Comparison of ENCODE assay signal across 19 cellular contexts in genomic region chr2:197423307-197423706, GRCh38. TPM values are rescaled to one million over a fixed set of nuclear protein-coding genes. Genes with fewer than 3 reads are reported as not detected.
A peak's percentile ranks its signal among the peaks of the same experiment; 100 is the strongest.
DNase-seq lines count a peak whose midpoint lies in the region; ATAC-seq and TF ChIP-seq lines count a peak whose summit lies in the region.
"Had no signal": no experiment of that assay in that cellular context is flagged by ENCODE, and none has a peak within 500 bp of the region (broad histone marks: within the 10 kb centered on the region; RNA-seq: fewer than 3 reads in every experiment).

No MANE protein-coding gene starts in this region.

- H3K4me1 ChIP-seq in BE2C = no peaks in the 10 kb centered on the region

- TF ChIP-seq CTCF in LNCaP clone FGC (IDR thresholded peaks at IDR 0.05; ENCODE audit: control insufficient read depth, extremely low read depth, insufficient read depth) = no peak
- no peak for TF ChIP-seq CTCF in VCaP (conservative IDR thresholded peaks at IDR 0.05)
- TF ChIP-seq CTCF in BE2C (IDR thresholded peaks at IDR 0.05; ENCODE audit: low read depth, low read length) = no peak

- peak overlapping the region; percentile 48 for H3K27ac ChIP-seq in VCaP
- H3K27ac ChIP-seq: BLaER1, HL-60, Peyer's patch had no signal

- no peaks in the 10 kb centered on the region for H3K27me3 ChIP-seq in BE2C
- H3K27me3 ChIP-seq: BLaER1, Peyer's patch had no signal

- H3K36me3 Mint-ChIP-seq in activated T-cell treated with anti-CD3 and anti-CD28 coated beads, Interleukin-2, amount 50 U/mL, for 24 hours (ENCODE audit: low read depth) = peaks cover 75% of the 10 kb centered on the region
- peaks cover 10% of the 10 kb centered on the region for H3K36me3 Mint-ChIP-seq in memory B cell

- H3K27ac Mint-ChIP-seq in activated T-cell treated with anti-CD3 and anti-CD28 coated beads, Interleukin-2, amount 50 U/mL, for 24 hours = peak overlapping the region; percentile 68
- peak overlapping the region; percentile 26 for H3K27ac Mint-ChIP-seq in memory B cell

- H3K36me3 ChIP-seq in BE2C = peaks cover 49% of the 10 kb centered on the region

- no peak for DNase-seq in activated T-cell treated with anti-CD3 and anti-CD28 coated beads, Interleukin-2, amount 50 U/mL, for 24 hours
- DNase-seq in activated T-cell treated with anti-CD3 and anti-CD28 coated beads for 4 hours (no peak), LNCaP clone FGC (ENCODE audit: low read depth) (peak; percentile 59), memory B cell (ENCODE audit: low spot score in 2 of 2) (no peak), BE2C (no peak), NCI-H2029 treated with DMSO at 0.1 percent for 48 hours (lab: John Stamatoyannopoulos, UW) (no peak)
- DNase-seq: CD8-positive, alpha-beta T cell; GOT3; KG1; MV-4-11; NCI-H1105 treated with DMSO at 0.1 percent for 48 hours; NCI-H2081; NCI-H446 treated with DMSO at 0.1 percent for 48 hours; Peyer's patch had no signal

- no peaks in the 10 kb centered on the region for H3K27me3 Mint-ChIP-seq in activated T-cell treated with anti-CD3 and anti-CD28 coated beads, Interleukin-2, amount 50 U/mL, for 24 hours
- H3K27me3 Mint-ChIP-seq in memory B cell = no peaks in the 10 kb centered on the region

- H3K4me3 ChIP-seq in LNCaP clone FGC (ENCODE audit: low read depth, low read length) = no peak overlapping the region
- no peak overlapping the region for H3K4me3 ChIP-seq in BE2C (ENCODE audit: low read depth, low read length)
- H3K4me3 ChIP-seq: BLaER1, Peyer's patch had no signal

- no peak for ATAC-seq in memory B cell (ENCODE audit: low read depth)
- no peak for ATAC-seq in GM21723 (IDR thresholded peaks at IDR 0.05; ENCODE audit: unreplicated experiment)
- ATAC-seq: CD8-positive, alpha-beta T cell; HCT116 had no signal

- H3K4me3 Mint-ChIP-seq in activated T-cell treated with anti-CD3 and anti-CD28 coated beads, Interleukin-2, amount 50 U/mL, for 24 hours = no peak overlapping the region
- no peak overlapping the region for H3K4me3 Mint-ChIP-seq in memory B cell
- H3K4me3 Mint-ChIP-seq: CD8-positive, alpha-beta T cell had no signal

- H3K4me1 Mint-ChIP-seq in activated T-cell treated with anti-CD3 and anti-CD28 coated beads, Interleukin-2, amount 50 U/mL, for 24 hours (ENCODE audit: low read depth) = peaks cover 57% of the 10 kb centered on the region
- H3K4me1 Mint-ChIP-seq in memory B cell = peaks cover 19% of the 10 kb centered on the region

- no peaks in the 10 kb centered on the region; the same call in 1 of the 2 replicates for H3K9me3 ChIP-seq in BE2C
- H3K9me3 ChIP-seq: BLaER1, Peyer's patch had no signal

- no peaks in the 10 kb centered on the region for H3K9me3 Mint-ChIP-seq in activated T-cell treated with anti-CD3 and anti-CD28 coated beads, Interleukin-2, amount 50 U/mL, for 24 hours
- H3K9me3 Mint-ChIP-seq in memory B cell = no peaks in the 10 kb centered on the region
- H3K9me3 Mint-ChIP-seq: CD8-positive, alpha-beta T cell had no signal

RNA-seq across cellular contexts. Expression of gene SF3B1, which starts 11.5 kb away (rescaled TPM):
- 246 TPM for polyA plus RNA-seq in BE2C (2012; ENCODE audit: insufficient read depth, insufficient read length, low read depth)

RNA-seq across cellular contexts. Expression of gene COQ10B, which starts 30.0 kb away (rescaled TPM):
- polyA plus RNA-seq in BE2C (2012; ENCODE audit: insufficient read depth, insufficient read length, low read depth) = 21.5 TPM
